1 cellular context compared by ENCODE assay signal in genomic region chr6:37136821-37137200, GRCh38.
TF ChIP-seq lines count a peak whose summit lies in the region.

No MANE protein-coding gene starts in this region.

TF ChIP-seq in A549, 52 proteins besides CTCF, POLR2A, EP300 and RAD21 (continued from another document):
- no peak; the same call in 1 of the 2 replicates for TF ChIP-seq E2F6 (IDR thresholded peaks at IDR 0.05; ENCODE audit: borderline replicate concordance, low read depth)
- TF ChIP-seq KDM1A (IDR thresholded peaks at IDR 0.05; ENCODE audit: low read depth), result no peak
